15 cellular contexts compared by ENCODE assay signal in genomic region chr15:76345269-76345879, GRCh38. TPM values are rescaled to one million over a fixed set of nuclear protein-coding genes. Genes with fewer than 3 reads are reported as not detected.
DNase-seq lines count a peak whose midpoint lies in the region; ATAC-seq, FAIRE-seq and TF ChIP-seq lines count a peak whose summit lies in the region.
"Had no signal": no experiment of that assay in that cellular context is flagged by ENCODE, and none has a peak within 500 bp of the region (broad histone marks: within the 10 kb centered on the region; RNA-seq: fewer than 3 reads in every experiment).

No MANE protein-coding gene starts in this region.

- no peaks in the 10 kb centered on the region for H3K79me2 ChIP-seq in HepG2 (ENCODE audit: insufficient read depth, low read length)

- in situ Hi-C loops in HepG2 (cut with HindIII; ENCODE audit: extremely low pct_ligation_motif_present, low pct_unique_long_range_greater_than_20kb): no loop called here
- in situ Hi-C loops in transverse colon (cut with MboI; ENCODE audit: low pct_ligation_motif_present in 1 of 4, low pct_unique_long_range_greater_than_20kb in 1 of 4, low sequenced_read_pairs in 3 of 4): loop anchor here in 1 of 4 donors (25.0 kb wide), 1 partner anchor 158 kb away; no protein-coding TSS in a partner anchor

- H3K9ac ChIP-seq in HepG2 (ENCODE audit: insufficient read depth, low read depth, low read length) (peak overlapping the region; percentile 77), kidney (ENCODE audit: low read length in 2 of 2) (no peak overlapping the region)
- H3K9ac ChIP-seq: BLaER1 had no signal

- POLR2A ChIA-PET in HepG2 (lab: Yijun Ruan, JAX): interaction anchor here (0.7 to 3.0 kb wide), 6 partner anchors 9 to 149 kb away, joined by 3 to 91 read pairs (median 5); partner anchors contain the start of genes ETFA and ISL2
- POLR2A ChIA-PET in activated CD4-positive, alpha-beta memory T cell treated with anti-CD3 and anti-CD28 coated beads for 36 hours (lab: Charles Lee): interaction anchor here (1.0 kb wide), 1 partner anchor 10 kb away, joined by 5 read pairs; no protein-coding TSS in a partner anchor

- H3K4me3 ChIP-seq in HepG2 (replicated peaks in 1 of 3; ENCODE audit: insufficient read depth in 1 of 3, low read depth in 2 of 3, low read length in 3 of 3) (peak overlapping the region; percentile 67 to 76 (median 72)), right lobe of liver (no peak overlapping the region), iPS-18c (ENCODE audit: insufficient read depth, low read depth, low read length) (peak overlapping the region; percentile 61; the same call in 1 of the 2 replicates), transverse colon (peak overlapping the region in 2 of 4 donors; percentile 48 to 73), kidney (ENCODE audit: low read length in 2 of 2) (no peak overlapping the region)

- peak overlapping the region; percentile 67 for H3K27ac ChIP-seq in HepG2 (ENCODE audit: extremely low read length, insufficient read depth, low read length)
- H3K27ac ChIP-seq in right lobe of liver: no peak overlapping the region
- H3K27ac ChIP-seq in transverse colon: peak overlapping the region in 3 of 4 donors; percentile 77 to 86 (median 86)
- no peak overlapping the region for H3K27ac ChIP-seq in kidney (ENCODE audit: low read depth in 2 of 2, low read length in 2 of 2)
- H3K27ac ChIP-seq: BLaER1, cardiac muscle cell, tibial artery had no signal

- no peak for TF ChIP-seq CTCF in HepG2 (CRISPR knock-in tag; IDR thresholded peaks at IDR 0.05)
- TF ChIP-seq CTCF in right lobe of liver (IDR thresholded peaks at IDR 0.05): no peak
- TF ChIP-seq CTCF in transverse colon (IDR thresholded peaks at IDR 0.05): no peak
- TF ChIP-seq CTCF in kidney (IDR thresholded peaks at IDR 0.05; ENCODE audit: borderline replicate concordance, extremely low read depth, insufficient read depth): no peak

- H3K4me1 Mint-ChIP-seq in activated CD4-positive, alpha-beta memory T cell treated with anti-CD3 and anti-CD28 coated beads for 36 hours (ENCODE audit: low read depth): peaks cover 34% of the 10 kb centered on the region

- peak overlapping the region; percentile 78 for H3K4me2 ChIP-seq in HepG2 (ENCODE audit: low read depth, low read length)
- H3K4me2 ChIP-seq: BLaER1 had no signal

- peaks cover 14% of the 10 kb centered on the region for H3K4me1 ChIP-seq in HepG2 (ENCODE audit: insufficient read depth, low read length)
- peaks cover 0 to 37% (median 0%) of the 10 kb centered on the region in 4 donors for H3K4me1 ChIP-seq in right lobe of liver
- H3K4me1 ChIP-seq in transverse colon: peaks cover 0 to 64% (median 48%) of the 10 kb centered on the region in 4 donors
- peaks cover 3 to 11% of the 10 kb centered on the region in 2 donors for H3K4me1 ChIP-seq in kidney (ENCODE audit: control insufficient read depth in 1 of 2, insufficient read depth in 1 of 2, low read depth in 1 of 2, low read length in 2 of 2)

- WGBS in HepG2 (ENCODE audit: low lambda C conversion rate): 19% methylated on average over 9 of the region's 9 CpGs
- WGBS in right lobe of liver (ENCODE audit: insufficient coverage, low coverage, low lambda C conversion rate, missing lambda C conversion rate): 13% methylated on average over 3 of the region's 9 CpGs
- WGBS in transverse colon (ENCODE audit: low coverage in 1 of 2), 2 donors: 31 to 39% methylated on average over 5 to 9 of the region's 9 CpGs

- peaks cover 6 to 21% of the 10 kb centered on the region in 2 experiments; a peak in 4 of 5 replicates for H3K36me3 ChIP-seq in HepG2 (replicated peaks in 1 of 2; ENCODE audit: control insufficient read depth in 1 of 2, insufficient read depth in 2 of 2, low read length in 2 of 2)
- H3K36me3 ChIP-seq in right lobe of liver: no peaks in the 10 kb centered on the region
- no peaks in the 10 kb centered on the region for H3K36me3 ChIP-seq in transverse colon
- no peaks in the 10 kb centered on the region for H3K36me3 ChIP-seq in kidney (ENCODE audit: control insufficient read depth in 1 of 2, insufficient read depth in 2 of 2, low read length in 2 of 2)
- H3K36me3 ChIP-seq: cardiac muscle cell had no signal

- BruUV-seq in HepG2 (replicated peaks; lab: Mats Ljungman, UMichigan): no TSS peak

- no peaks in the 10 kb centered on the region for H3K27me3 ChIP-seq in HepG2 (ENCODE audit: control insufficient read depth in 1 of 2, insufficient read depth in 2 of 2, low read length in 2 of 2)
- peaks cover 0 to 49% of the 10 kb centered on the region in 2 donors for H3K27me3 ChIP-seq in right lobe of liver
- H3K27me3 ChIP-seq in transverse colon: peaks cover 85% of the 10 kb centered on the region

- TF ChIP-seq EP300 in HepG2 (IDR thresholded peaks at IDR 0.05; ENCODE audit: low read depth in 2 of 2, low read length in 2 of 2): no peak
- TF ChIP-seq EP300 in HepG2 (CRISPR knock-in tag; IDR thresholded peaks at IDR 0.05; ENCODE audit: borderline replicate concordance): no peak
- no peak for TF ChIP-seq EP300 in transverse colon (IDR thresholded peaks at IDR 0.05; ENCODE audit: low read depth)

- no peaks in the 10 kb centered on the region for H3K9me3 Mint-ChIP-seq in activated CD4-positive, alpha-beta memory T cell treated with anti-CD3 and anti-CD28 coated beads for 36 hours

- peaks cover 13% of the 10 kb centered on the region for H3K36me3 Mint-ChIP-seq in activated CD4-positive, alpha-beta memory T cell treated with anti-CD3 and anti-CD28 coated beads for 36 hours

- H3K9me3 ChIP-seq in HepG2 (ENCODE audit: low read length) (no peaks in the 10 kb centered on the region), right lobe of liver (no peaks in the 10 kb centered on the region), iPS-18c (ENCODE audit: control insufficient read depth, insufficient read depth, low read length) (peaks cover 2% of the 10 kb centered on the region), transverse colon (no peaks in the 10 kb centered on the region), kidney (ENCODE audit: control insufficient read depth in 1 of 2, low read length in 2 of 2) (peaks cover 0 to 5% of the 10 kb centered on the region in 2 donors)
- H3K9me3 ChIP-seq: gastroesophageal sphincter, tibial artery had no signal

- peak; percentile 8 for FAIRE-seq in HepG2 (lab: Jason Lieb, UNC)
- FAIRE-seq in kidney (lab: Jason Lieb, UNC): no peak

- ATAC-seq in HepG2 (no peak), right lobe of liver (no peak), GM18870 (IDR thresholded peaks at IDR 0.05; ENCODE audit: unreplicated experiment) (no peak)
- ATAC-seq: Right ventricle myocardium inferior had no signal

- DNase-seq in HepG2 (ENCODE audit: low spot score) (no peak), right lobe of liver (no peak), transverse colon (no peak), retina (no peak), kidney (no peak)
- DNase-seq in activated CD4-positive, alpha-beta memory T cell treated with anti-CD3 and anti-CD28 coated beads for 36 hours: no peak
- DNase-seq: NCI-H1930, tibial artery had no signal

- H4K20me1 ChIP-seq in HepG2 (ENCODE audit: insufficient read depth, low read length): no peaks in the 10 kb centered on the region

- TF ChIP-seq POLR2A in HepG2 (IDR thresholded peaks at IDR 0.05; ENCODE audit: insufficient read depth in 1 of 2, low read depth in 2 of 2, low read length in 2 of 2) (no peak), right lobe of liver (IDR thresholded peaks at IDR 0.05) (no peak), transverse colon (IDR thresholded peaks at IDR 0.05) (no peak)

- CTCF ChIA-PET in HepG2 (lab: Yijun Ruan, JAX; ENCODE audit: low intra/inter-chr PET ratio, low total read pairs): no interaction called here
- CTCF ChIA-PET in activated CD4-positive, alpha-beta memory T cell treated with anti-CD3 and anti-CD28 coated beads for 36 hours (lab: Charles Lee): interaction anchor here (1.2 to 1.7 kb wide), 3 partner anchors 9 to 521 kb away, joined by 3 to 5 read pairs (median 5); partner anchors contain the start of gene ISL2

- intact Hi-C loops in HepG2 (cut with micrococcal nuclease; ENCODE audit: unreplicated experiment) (no loop called here), right lobe of liver (cut with DNase I) (no loop called here), transverse colon (cut with DNase I; ENCODE audit: low total_unique reads) (no loop called here), kidney (cut with DNase I) (no loop called here)
- intact Hi-C loops in activated CD4-positive, alpha-beta memory T cell treated with anti-CD3 and anti-CD28 coated beads for 36 hours (cut with micrococcal nuclease): no loop called here

- H3K4me3 Mint-ChIP-seq in activated CD4-positive, alpha-beta memory T cell treated with anti-CD3 and anti-CD28 coated beads for 36 hours: peak overlapping the region; percentile 10

- H3K27me3 Mint-ChIP-seq in activated CD4-positive, alpha-beta memory T cell treated with anti-CD3 and anti-CD28 coated beads for 36 hours: peaks cover 55% of the 10 kb centered on the region

- H3K27ac Mint-ChIP-seq in activated CD4-positive, alpha-beta memory T cell treated with anti-CD3 and anti-CD28 coated beads for 36 hours: no peak overlapping the region

- TF ChIP-seq RAD21 in HepG2 (CRISPR knock-in tag; IDR thresholded peaks at IDR 0.05): no peak

- H2AFZ ChIP-seq in HepG2 (ENCODE audit: low read length): no peak overlapping the region

RNA-seq across cellular contexts. Expression of gene ISL2, which starts 8.8 kb away (rescaled TPM):
- total RNA-seq in HepG2 (2016; rRNA removed; fragmentation: Illumina TruSeq; extraction: Trizol) (2.5 and 5.1 TPM in 2 replicates), right lobe of liver (not detected), transverse colon (1 to 10 TPM in 2 of 4 donors, not detected in 2; 1.3 to 1.4 TPM), kidney (0.44 TPM)
- 1.5 and 2.1 TPM in 2 replicates for total RNA-seq in HepG2 (2016; cell fraction: cytosol; rRNA removed; fragmentation: Illumina TruSeq; extraction: Trizol; ENCODE audit: low read depth)
- total RNA-seq in HepG2 (2016; cell fraction: insoluble cytoplasmic fraction; rRNA removed; fragmentation: Illumina TruSeq; extraction: Trizol): 3.0 and 4.9 TPM in 2 replicates
- total RNA-seq in HepG2 (2016; cell fraction: membrane; rRNA removed; fragmentation: Illumina TruSeq; extraction: Trizol): 2.9 and 3.6 TPM in 2 replicates
- total RNA-seq in HepG2 (2016; cell fraction: nucleus; rRNA removed; fragmentation: Illumina TruSeq; extraction: Trizol): 5.5 and 5.8 TPM in 2 replicates
- polyA plus RNA-seq in HepG2 (2011; rRNA removed) (4.3 and 6.3 TPM in 2 replicates), kidney (ENCODE audit: insufficient read depth, low read depth, low replicate concordance) (not detected)
- polyA plus RNA-seq in HepG2 (2011; cell fraction: cytosol; rRNA removed): 3.7 and 5.2 TPM in 2 replicates
- 40.9 and 48.7 TPM in 2 replicates for polyA plus RNA-seq in HepG2 (2011; cell fraction: nucleus; rRNA removed)
- polyA plus RNA-seq in HepG2 (2012): 3.6 and 6.5 TPM in 2 replicates
- 1.7 and 2.0 TPM in 2 replicates for polyA plus RNA-seq in HepG2 (2016; cell fraction: cytosol; fragmentation: Illumina TruSeq; extraction: Trizol; ENCODE audit: low read depth)
- polyA plus RNA-seq in HepG2 (2016; cell fraction: insoluble cytoplasmic fraction; fragmentation: Illumina TruSeq; extraction: Trizol; ENCODE audit: low read depth): 3.6 and 3.7 TPM in 2 replicates
- 1.8 and 2.1 TPM in 2 replicates for polyA plus RNA-seq in HepG2 (2016; cell fraction: membrane; fragmentation: Illumina TruSeq; extraction: Trizol; ENCODE audit: low read depth)
- polyA plus RNA-seq in HepG2 (2016; cell fraction: nucleus; fragmentation: Illumina TruSeq; extraction: Trizol; ENCODE audit: insufficient read depth, low read depth): 13.2 TPM in 2 replicates
- polyA minus RNA-seq in HepG2 (2011; rRNA and poly(A)+ RNA removed; ENCODE audit: low replicate concordance): 1.7 and 9.6 TPM in 2 replicates
- 4.3 and 7.4 TPM in 2 replicates for polyA minus RNA-seq in HepG2 (2011; cell fraction: cytosol; rRNA and poly(A)+ RNA removed)
- polyA minus RNA-seq in HepG2 (2011; cell fraction: nucleus; rRNA and poly(A)+ RNA removed): 8.9 and 12.7 TPM in 2 replicates
- under 1 TPM; 0.15 to 0.19 TPM for total RNA-seq in activated CD4-positive, alpha-beta memory T cell treated with anti-CD3 and anti-CD28 coated beads for 36 hours
- total RNA-seq: cardiac muscle cell, Right ventricle myocardium inferior had no signal
- polyA plus RNA-seq: cardiac muscle cell, neural cell had no signal

RNA-seq across cellular contexts. Expression of gene ETFA, which starts 34.1 kb away (rescaled TPM):
- 396 and 456 TPM in 2 replicates for total RNA-seq in HepG2 (2016; rRNA removed; fragmentation: Illumina TruSeq; extraction: Trizol)
- 368 and 410 TPM in 2 replicates for total RNA-seq in HepG2 (2016; cell fraction: cytosol; rRNA removed; fragmentation: Illumina TruSeq; extraction: Trizol; ENCODE audit: low read depth)
- 386 and 515 TPM in 2 replicates for total RNA-seq in HepG2 (2016; cell fraction: insoluble cytoplasmic fraction; rRNA removed; fragmentation: Illumina TruSeq; extraction: Trizol)
- 164 and 175 TPM in 2 replicates for total RNA-seq in HepG2 (2016; cell fraction: membrane; rRNA removed; fragmentation: Illumina TruSeq; extraction: Trizol)
- 159 and 170 TPM in 2 replicates for total RNA-seq in HepG2 (2016; cell fraction: nucleus; rRNA removed; fragmentation: Illumina TruSeq; extraction: Trizol)
- 221 and 291 TPM in 2 replicates for polyA plus RNA-seq in HepG2 (2011; rRNA removed)
- 171 and 237 TPM in 2 replicates for polyA plus RNA-seq in HepG2 (2011; cell fraction: cytosol; rRNA removed)
- polyA plus RNA-seq in HepG2 (2011; cell fraction: nucleus; rRNA removed): 66.6 and 86.3 TPM in 2 replicates
- polyA plus RNA-seq in HepG2 (2012): 209 and 241 TPM in 2 replicates
- 67.4 and 75.2 TPM in 2 replicates for polyA plus RNA-seq in HepG2 (2016; cell fraction: cytosol; fragmentation: Illumina TruSeq; extraction: Trizol; ENCODE audit: low read depth)
- polyA plus RNA-seq in HepG2 (2016; cell fraction: insoluble cytoplasmic fraction; fragmentation: Illumina TruSeq; extraction: Trizol; ENCODE audit: low read depth): 426 and 472 TPM in 2 replicates
- 74.9 and 81.8 TPM in 2 replicates for polyA plus RNA-seq in HepG2 (2016; cell fraction: membrane; fragmentation: Illumina TruSeq; extraction: Trizol; ENCODE audit: low read depth)
- 213 and 215 TPM in 2 replicates for polyA plus RNA-seq in HepG2 (2016; cell fraction: nucleus; fragmentation: Illumina TruSeq; extraction: Trizol; ENCODE audit: insufficient read depth, low read depth)
- 123 and 181 TPM in 2 replicates for polyA minus RNA-seq in HepG2 (2011; rRNA and poly(A)+ RNA removed; ENCODE audit: low replicate concordance)
- 116 and 138 TPM in 2 replicates for polyA minus RNA-seq in HepG2 (2011; cell fraction: cytosol; rRNA and poly(A)+ RNA removed)
- 103 and 120 TPM in 2 replicates for polyA minus RNA-seq in HepG2 (2011; cell fraction: nucleus; rRNA and poly(A)+ RNA removed)
- total RNA-seq in right lobe of liver: 100 to 1,000 TPM; 208 to 302 (median 274) TPM
- 100 to 1,000 TPM; 169 to 173 TPM for total RNA-seq in activated CD4-positive, alpha-beta memory T cell treated with anti-CD3 and anti-CD28 coated beads for 36 hours
- 100 to 1,000 TPM in 3 of 4 donors, 10 to 100 TPM in 1; 65.8 to 195 (median 159) TPM for total RNA-seq in transverse colon
- total RNA-seq in kidney: 90.1 TPM
- 261 TPM for polyA plus RNA-seq in kidney (ENCODE audit: insufficient read depth, low read depth, low replicate concordance)

Comparison
In these comparisons a context has a peak if more than half of its experiments do, and no peak if none do; other contexts are left out.
1. H3K27ac ChIP-seq: peak in HepG2 (single experiment) and transverse colon (3 of 4); none in right lobe of liver (0 of 3) and kidney (0 of 2).
2. H3K4me3 ChIP-seq: peak in HepG2 (3 of 3) and iPS-18c (single experiment); none in right lobe of liver (0 of 3) and kidney (0 of 2).